ENCODE assay signal across 1 cellular context in the genomic region with DNA sequence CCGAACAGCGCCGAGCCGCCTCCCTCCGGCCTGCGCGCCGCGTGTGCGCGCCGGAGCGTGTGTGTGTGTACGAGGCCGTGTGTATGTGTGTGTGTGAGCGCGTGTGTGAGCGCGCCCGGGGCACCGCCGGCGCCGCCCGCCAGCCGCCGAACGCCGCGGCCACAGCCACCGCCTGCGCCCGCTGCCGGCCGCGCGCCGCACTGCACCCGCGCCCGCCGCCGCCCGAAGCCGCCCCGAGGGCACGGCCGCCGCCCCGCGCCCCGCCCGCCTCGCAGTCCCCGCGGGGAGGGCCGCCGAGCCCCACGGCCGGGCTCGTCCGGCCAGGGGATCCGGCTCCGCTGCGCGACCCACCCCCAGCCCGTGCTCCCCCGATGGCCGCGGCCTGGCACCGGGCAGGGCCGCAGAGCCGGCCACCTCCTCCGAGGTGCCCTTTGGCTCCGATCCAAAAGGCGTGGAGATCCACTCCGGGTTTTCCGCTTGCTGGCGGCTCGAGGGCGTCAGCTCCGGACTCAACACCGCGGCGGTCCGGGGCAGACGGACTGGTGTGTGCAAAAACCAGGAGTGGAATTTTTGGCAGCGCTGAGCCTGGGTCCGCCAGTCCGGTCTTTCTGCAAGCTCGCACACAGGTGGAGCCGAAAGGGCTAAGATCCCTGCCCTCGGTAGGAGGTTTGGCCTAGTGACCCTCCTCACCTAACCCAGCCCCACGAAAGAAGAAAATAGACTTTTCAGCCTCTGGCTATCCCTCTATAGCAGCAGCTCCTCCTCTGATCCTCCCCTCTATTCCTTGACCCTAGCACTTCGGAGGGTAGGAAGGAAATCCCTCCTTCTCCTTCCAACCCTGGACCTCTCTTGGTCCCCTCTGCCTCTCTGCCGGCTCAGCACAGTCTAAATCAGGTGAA.
A peak's percentile ranks its signal among the peaks of the same experiment; 100 is the strongest.
TF ChIP-seq lines count a peak whose summit lies in the region.

A gene with protein sequence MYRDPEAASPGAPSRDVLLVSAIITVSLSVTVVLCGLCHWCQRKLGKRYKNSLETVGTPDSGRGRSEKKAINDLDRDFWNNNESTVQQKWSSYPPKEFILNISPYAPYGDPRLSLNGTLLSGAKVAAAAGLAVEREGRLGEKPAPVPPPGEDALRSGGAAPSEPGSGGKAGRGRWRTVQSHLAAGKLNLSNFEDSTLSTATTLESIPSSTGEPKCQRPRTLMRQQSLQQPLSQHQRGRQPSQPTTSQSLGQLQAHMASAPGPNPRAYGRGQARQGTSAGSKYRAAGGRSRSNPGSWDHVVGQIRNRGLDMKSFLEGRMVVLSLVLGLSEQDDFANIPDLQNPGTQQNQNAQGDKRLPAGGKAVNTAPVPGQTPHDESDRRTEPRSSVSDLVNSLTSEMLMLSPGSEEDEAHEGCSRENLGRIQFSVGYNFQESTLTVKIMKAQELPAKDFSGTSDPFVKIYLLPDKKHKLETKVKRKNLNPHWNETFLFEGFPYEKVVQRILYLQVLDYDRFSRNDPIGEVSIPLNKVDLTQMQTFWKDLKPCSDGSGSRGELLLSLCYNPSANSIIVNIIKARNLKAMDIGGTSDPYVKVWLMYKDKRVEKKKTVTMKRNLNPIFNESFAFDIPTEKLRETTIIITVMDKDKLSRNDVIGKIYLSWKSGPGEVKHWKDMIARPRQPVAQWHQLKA (minus strand): TSS at position 47 of the 899 bp plus-strand sequence. CDS start 256 bp downstream, outside the sequence.

TF ChIP-seq in HepG2, 621 proteins besides CTCF, POLR2A, EP300 and RAD21 (continued from another document and continues in another):
- TF ChIP-seq AHR (CRISPR knock-in tag; IDR thresholded peaks at IDR 0.05) (0 out of 2 replicates have a peak, but pooled peaks have one; percentile 32), SIN3B (IDR thresholded peaks at IDR 0.05; ENCODE audit: low read length) (no peak), ZNF260 (CRISPR knock-in tag; IDR thresholded peaks at IDR 0.05; ENCODE audit: borderline replicate concordance, low read depth) (no peak), ARNT2 (CRISPR knock-in tag; IDR thresholded peaks at IDR 0.05; ENCODE audit: low read depth) (peak; percentile 71), CBFB (CRISPR knock-in tag; IDR thresholded peaks at IDR 0.05) (peak; percentile 50; the same call in 1 of the 2 replicates), CREM (IDR thresholded peaks at IDR 0.05) (0 out of 2 replicates have a peak, but pooled peaks have one; percentile 22), CREM (CRISPR knock-in tag; IDR thresholded peaks at IDR 0.05) (no peak), HOXD1 (CRISPR knock-in tag; IDR thresholded peaks at IDR 0.05) (no peak), FOSL2 (CRISPR knock-in tag; IDR thresholded peaks at IDR 0.05) (peak; percentile 55), TBX3 (IDR thresholded peaks at IDR 0.05; ENCODE audit: borderline replicate concordance) (peak; percentile 47; the same call in 1 of the 2 replicates), PHF21A (CRISPR knock-in tag; IDR thresholded peaks at IDR 0.05) (no peak), YEATS4 (CRISPR knock-in tag; IDR thresholded peaks at IDR 0.05; ENCODE audit: borderline replicate concordance) (0 out of 2 replicates have a peak, but pooled peaks have one; percentile 6), TAF15 (IDR thresholded peaks at IDR 0.05; ENCODE audit: low read depth, low read length, poor library complexity, severe bottlenecking) (peak; percentile 60), KDM3A (CRISPR knock-in tag; IDR thresholded peaks at IDR 0.05; ENCODE audit: low read depth) (0 out of 2 replicates have a peak, but pooled peaks have one; percentile 41), HNF4G (IDR thresholded peaks at IDR 0.05; ENCODE audit: borderline replicate concordance, low read depth, low read length) (0 out of 2 replicates have a peak, but pooled peaks have one; percentile 43), HNF4G (CRISPR knock-in tag; IDR thresholded peaks at IDR 0.05; ENCODE audit: borderline replicate concordance, low read depth) (no peak), PHF8 (CRISPR knock-in tag; IDR thresholded peaks at IDR 0.05) (no peak), GABPA (IDR thresholded peaks at IDR 0.05; ENCODE audit: low read depth, low read length) (no peak), GABPA (CRISPR knock-in tag; IDR thresholded peaks at IDR 0.05; ENCODE audit: low read depth) (no peak), ZNF674 (CRISPR knock-in tag; IDR thresholded peaks at IDR 0.05; ENCODE audit: low read depth) (no peak), HMG20B (CRISPR knock-in tag; conservative IDR thresholded peaks at IDR 0.05) (0 out of 2 replicates have a peak, but pooled peaks have one; percentile 33), ZNF3 (CRISPR knock-in tag; IDR thresholded peaks at IDR 0.05) (no peak), ARID2 (CRISPR knock-in tag; IDR thresholded peaks at IDR 0.05; ENCODE audit: borderline replicate concordance) (no peak), ZSCAN20 (CRISPR knock-in tag; IDR thresholded peaks at IDR 0.05; ENCODE audit: borderline replicate concordance) (no peak), ETV5 (CRISPR knock-in tag; IDR thresholded peaks at IDR 0.05; ENCODE audit: borderline replicate concordance) (peak; percentile 60; the same call in 1 of the 2 replicates), ZNF205 (CRISPR knock-in tag; IDR thresholded peaks at IDR 0.05) (no peak), ZNF776 (CRISPR knock-in tag; IDR thresholded peaks at IDR 0.05) (peak; percentile 57; the same call in 1 of the 2 replicates)
- TF ChIP-seq, protein P1, sequence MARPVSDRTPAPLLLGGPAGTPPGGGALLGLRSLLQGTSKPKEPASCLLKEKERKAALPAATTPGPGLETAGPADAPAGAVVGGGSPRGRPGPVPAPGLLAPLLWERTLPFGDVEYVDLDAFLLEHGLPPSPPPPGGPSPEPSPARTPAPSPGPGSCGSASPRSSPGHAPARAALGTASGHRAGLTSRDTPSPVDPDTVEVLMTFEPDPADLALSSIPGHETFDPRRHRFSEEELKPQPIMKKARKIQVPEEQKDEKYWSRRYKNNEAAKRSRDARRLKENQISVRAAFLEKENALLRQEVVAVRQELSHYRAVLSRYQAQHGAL (CRISPR knock-in tag; IDR thresholded peaks at IDR 0.05; ENCODE audit: not compliant biosample characterization): no peak
- TF ChIP-seq, protein P2, sequence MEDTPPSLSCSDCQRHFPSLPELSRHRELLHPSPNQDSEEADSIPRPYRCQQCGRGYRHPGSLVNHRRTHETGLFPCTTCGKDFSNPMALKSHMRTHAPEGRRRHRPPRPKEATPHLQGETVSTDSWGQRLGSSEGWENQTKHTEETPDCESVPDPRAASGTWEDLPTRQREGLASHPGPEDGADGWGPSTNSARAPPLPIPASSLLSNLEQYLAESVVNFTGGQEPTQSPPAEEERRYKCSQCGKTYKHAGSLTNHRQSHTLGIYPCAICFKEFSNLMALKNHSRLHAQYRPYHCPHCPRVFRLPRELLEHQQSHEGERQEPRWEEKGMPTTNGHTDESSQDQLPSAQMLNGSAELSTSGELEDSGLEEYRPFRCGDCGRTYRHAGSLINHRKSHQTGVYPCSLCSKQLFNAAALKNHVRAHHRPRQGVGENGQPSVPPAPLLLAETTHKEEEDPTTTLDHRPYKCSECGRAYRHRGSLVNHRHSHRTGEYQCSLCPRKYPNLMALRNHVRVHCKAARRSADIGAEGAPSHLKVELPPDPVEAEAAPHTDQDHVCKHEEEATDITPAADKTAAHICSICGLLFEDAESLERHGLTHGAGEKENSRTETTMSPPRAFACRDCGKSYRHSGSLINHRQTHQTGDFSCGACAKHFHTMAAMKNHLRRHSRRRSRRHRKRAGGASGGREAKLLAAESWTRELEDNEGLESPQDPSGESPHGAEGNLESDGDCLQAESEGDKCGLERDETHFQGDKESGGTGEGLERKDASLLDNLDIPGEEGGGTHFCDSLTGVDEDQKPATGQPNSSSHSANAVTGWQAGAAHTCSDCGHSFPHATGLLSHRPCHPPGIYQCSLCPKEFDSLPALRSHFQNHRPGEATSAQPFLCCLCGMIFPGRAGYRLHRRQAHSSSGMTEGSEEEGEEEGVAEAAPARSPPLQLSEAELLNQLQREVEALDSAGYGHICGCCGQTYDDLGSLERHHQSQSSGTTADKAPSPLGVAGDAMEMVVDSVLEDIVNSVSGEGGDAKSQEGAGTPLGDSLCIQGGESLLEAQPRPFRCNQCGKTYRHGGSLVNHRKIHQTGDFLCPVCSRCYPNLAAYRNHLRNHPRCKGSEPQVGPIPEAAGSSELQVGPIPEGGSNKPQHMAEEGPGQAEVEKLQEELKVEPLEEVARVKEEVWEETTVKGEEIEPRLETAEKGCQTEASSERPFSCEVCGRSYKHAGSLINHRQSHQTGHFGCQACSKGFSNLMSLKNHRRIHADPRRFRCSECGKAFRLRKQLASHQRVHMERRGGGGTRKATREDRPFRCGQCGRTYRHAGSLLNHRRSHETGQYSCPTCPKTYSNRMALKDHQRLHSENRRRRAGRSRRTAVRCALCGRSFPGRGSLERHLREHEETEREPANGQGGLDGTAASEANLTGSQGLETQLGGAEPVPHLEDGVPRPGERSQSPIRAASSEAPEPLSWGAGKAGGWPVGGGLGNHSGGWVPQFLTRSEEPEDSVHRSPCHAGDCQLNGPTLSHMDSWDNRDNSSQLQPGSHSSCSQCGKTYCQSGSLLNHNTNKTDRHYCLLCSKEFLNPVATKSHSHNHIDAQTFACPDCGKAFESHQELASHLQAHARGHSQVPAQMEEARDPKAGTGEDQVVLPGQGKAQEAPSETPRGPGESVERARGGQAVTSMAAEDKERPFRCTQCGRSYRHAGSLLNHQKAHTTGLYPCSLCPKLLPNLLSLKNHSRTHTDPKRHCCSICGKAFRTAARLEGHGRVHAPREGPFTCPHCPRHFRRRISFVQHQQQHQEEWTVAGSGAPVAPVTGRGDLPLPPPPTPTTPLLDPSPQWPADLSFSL (CRISPR knock-in tag; IDR thresholded peaks at IDR 0.05): peak; percentile 43; the same call in 1 of the 2 replicates
- TF ChIP-seq, protein P3, sequence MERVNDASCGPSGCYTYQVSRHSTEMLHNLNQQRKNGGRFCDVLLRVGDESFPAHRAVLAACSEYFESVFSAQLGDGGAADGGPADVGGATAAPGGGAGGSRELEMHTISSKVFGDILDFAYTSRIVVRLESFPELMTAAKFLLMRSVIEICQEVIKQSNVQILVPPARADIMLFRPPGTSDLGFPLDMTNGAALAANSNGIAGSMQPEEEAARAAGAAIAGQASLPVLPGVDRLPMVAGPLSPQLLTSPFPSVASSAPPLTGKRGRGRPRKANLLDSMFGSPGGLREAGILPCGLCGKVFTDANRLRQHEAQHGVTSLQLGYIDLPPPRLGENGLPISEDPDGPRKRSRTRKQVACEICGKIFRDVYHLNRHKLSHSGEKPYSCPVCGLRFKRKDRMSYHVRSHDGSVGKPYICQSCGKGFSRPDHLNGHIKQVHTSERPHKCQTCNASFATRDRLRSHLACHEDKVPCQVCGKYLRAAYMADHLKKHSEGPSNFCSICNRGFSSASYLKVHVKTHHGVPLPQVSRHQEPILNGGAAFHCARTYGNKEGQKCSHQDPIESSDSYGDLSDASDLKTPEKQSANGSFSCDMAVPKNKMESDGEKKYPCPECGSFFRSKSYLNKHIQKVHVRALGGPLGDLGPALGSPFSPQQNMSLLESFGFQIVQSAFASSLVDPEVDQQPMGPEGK (CRISPR knock-in tag; IDR thresholded peaks at IDR 0.05): peak; percentile 54
- TF ChIP-seq, protein P4, sequence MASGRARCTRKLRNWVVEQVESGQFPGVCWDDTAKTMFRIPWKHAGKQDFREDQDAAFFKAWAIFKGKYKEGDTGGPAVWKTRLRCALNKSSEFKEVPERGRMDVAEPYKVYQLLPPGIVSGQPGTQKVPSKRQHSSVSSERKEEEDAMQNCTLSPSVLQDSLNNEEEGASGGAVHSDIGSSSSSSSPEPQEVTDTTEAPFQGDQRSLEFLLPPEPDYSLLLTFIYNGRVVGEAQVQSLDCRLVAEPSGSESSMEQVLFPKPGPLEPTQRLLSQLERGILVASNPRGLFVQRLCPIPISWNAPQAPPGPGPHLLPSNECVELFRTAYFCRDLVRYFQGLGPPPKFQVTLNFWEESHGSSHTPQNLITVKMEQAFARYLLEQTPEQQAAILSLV (CRISPR knock-in tag; IDR thresholded peaks at IDR 0.05; ENCODE audit: borderline replicate concordance): peak; percentile 43; the same call in 1 of the 2 replicates
- TF ChIP-seq, protein P5, sequence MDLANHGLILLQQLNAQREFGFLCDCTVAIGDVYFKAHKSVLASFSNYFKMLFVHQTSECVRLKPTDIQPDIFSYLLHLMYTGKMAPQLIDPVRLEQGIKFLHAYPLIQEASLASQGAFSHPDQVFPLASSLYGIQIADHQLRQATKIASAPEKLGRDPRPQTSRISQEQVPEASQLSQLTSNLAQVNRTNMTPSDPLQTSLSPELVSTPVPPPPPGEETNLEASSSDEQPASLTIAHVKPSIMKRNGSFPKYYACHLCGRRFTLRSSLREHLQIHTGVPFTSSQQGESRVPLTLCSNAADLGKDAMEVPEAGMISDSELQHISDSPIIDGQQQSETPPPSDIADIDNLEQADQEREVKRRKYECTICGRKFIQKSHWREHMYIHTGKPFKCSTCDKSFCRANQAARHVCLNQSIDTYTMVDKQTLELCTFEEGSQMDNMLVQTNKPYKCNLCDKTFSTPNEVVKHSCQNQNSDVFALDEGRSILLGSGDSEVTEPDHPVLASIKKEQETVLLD (CRISPR knock-in tag; IDR thresholded peaks at IDR 0.05; ENCODE audit: low read depth): no peak
- TF ChIP-seq, protein P6, sequence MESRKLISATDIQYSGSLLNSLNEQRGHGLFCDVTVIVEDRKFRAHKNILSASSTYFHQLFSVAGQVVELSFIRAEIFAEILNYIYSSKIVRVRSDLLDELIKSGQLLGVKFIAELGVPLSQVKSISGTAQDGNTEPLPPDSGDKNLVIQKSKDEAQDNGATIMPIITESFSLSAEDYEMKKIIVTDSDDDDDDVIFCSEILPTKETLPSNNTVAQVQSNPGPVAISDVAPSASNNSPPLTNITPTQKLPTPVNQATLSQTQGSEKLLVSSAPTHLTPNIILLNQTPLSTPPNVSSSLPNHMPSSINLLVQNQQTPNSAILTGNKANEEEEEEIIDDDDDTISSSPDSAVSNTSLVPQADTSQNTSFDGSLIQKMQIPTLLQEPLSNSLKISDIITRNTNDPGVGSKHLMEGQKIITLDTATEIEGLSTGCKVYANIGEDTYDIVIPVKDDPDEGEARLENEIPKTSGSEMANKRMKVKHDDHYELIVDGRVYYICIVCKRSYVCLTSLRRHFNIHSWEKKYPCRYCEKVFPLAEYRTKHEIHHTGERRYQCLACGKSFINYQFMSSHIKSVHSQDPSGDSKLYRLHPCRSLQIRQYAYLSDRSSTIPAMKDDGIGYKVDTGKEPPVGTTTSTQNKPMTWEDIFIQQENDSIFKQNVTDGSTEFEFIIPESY (CRISPR knock-in tag; IDR thresholded peaks at IDR 0.05): 0 out of 2 replicates have a peak, but pooled peaks have one; percentile 14
- TF ChIP-seq, protein P7, sequence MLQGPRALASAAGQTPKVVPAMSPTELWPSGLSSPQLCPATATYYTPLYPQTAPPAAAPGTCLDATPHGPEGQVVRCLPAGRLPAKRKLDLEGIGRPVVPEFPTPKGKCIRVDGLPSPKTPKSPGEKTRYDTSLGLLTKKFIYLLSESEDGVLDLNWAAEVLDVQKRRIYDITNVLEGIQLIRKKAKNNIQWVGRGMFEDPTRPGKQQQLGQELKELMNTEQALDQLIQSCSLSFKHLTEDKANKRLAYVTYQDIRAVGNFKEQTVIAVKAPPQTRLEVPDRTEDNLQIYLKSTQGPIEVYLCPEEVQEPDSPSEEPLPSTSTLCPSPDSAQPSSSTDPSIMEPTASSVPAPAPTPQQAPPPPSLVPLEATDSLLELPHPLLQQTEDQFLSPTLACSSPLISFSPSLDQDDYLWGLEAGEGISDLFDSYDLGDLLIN (CRISPR knock-in tag; IDR thresholded peaks at IDR 0.05; ENCODE audit: borderline replicate concordance): no peak
